Comparison of ENCODE assay signal across 17 cellular contexts in genomic region chr11:44007746-44008501, GRCh38. TPM values are rescaled to one million over a fixed set of nuclear protein-coding genes. Genes with fewer than 3 reads are reported as not detected.
DNase-seq lines count a peak whose midpoint lies in the region; ATAC-seq and TF ChIP-seq lines count a peak whose summit lies in the region.
"Had no signal": no experiment of that assay in that cellular context is flagged by ENCODE, and none has a peak within 500 bp of the region (broad histone marks: within the 10 kb centered on the region; RNA-seq: fewer than 3 reads in every experiment).

No MANE protein-coding gene starts in this region.

- no peaks in the 10 kb centered on the region for H3K79me2 ChIP-seq in mammary epithelial cell (ENCODE audit: insufficient read depth, low read length)

- no peak overlapping the region for H3K27ac Mint-ChIP-seq in Calu3 (ENCODE audit: unreplicated experiment)
- no peak overlapping the region for H3K27ac Mint-ChIP-seq in activated CD8-positive, alpha-beta T cell treated with anti-CD3 and anti-CD28 coated beads for 36 hours
- H3K27ac Mint-ChIP-seq: mesothelial cell of epicardium had no signal

- H2AFZ ChIP-seq in mammary epithelial cell (ENCODE audit: low read depth, low read length), result no peak overlapping the region

- no peak overlapping the region for H3K4me3 Mint-ChIP-seq in Calu3 (ENCODE audit: low read depth, unreplicated experiment)
- H3K4me3 Mint-ChIP-seq in activated CD8-positive, alpha-beta T cell treated with anti-CD3 and anti-CD28 coated beads for 36 hours, result no peak overlapping the region
- H3K4me3 Mint-ChIP-seq: mesothelial cell of epicardium had no signal

- CTCF ChIA-PET in Panc1 (lab: Charles Lee) (no interaction called here), Calu3 (lab: Charles Lee) (no interaction called here), mammary epithelial cell (lab: Charles Lee; ENCODE audit: low non-redundant PET) (no interaction called here)
- CTCF ChIA-PET in activated CD8-positive, alpha-beta T cell treated with anti-CD3 and anti-CD28 coated beads for 36 hours (lab: Charles Lee), result interaction anchor here (1.2 kb wide), 1 partner anchor 59 kb away, joined by 3 read pairs; no protein-coding TSS in a partner anchor

- no peak overlapping the region for H3K27ac ChIP-seq in Panc1 (ENCODE audit: low read length)
- peak overlapping the region in 3 of 4 donors; percentile 17 to 35 (median 31) for H3K27ac ChIP-seq in gastroesophageal sphincter
- peak overlapping the region in 1 of 4 donors; percentile 20 for H3K27ac ChIP-seq in sigmoid colon
- H3K27ac ChIP-seq in mammary epithelial cell (ENCODE audit: insufficient read depth, low read depth, low read length), result no peak overlapping the region
- H3K27ac ChIP-seq: body of pancreas, pancreas had no signal

- H3K9me3 ChIP-seq in Panc1 (ENCODE audit: control insufficient read depth, insufficient read depth, low read depth, low read length) (no peaks in the 10 kb centered on the region), gastroesophageal sphincter (no peaks in the 10 kb centered on the region), sigmoid colon (no peaks in the 10 kb centered on the region), mammary epithelial cell (replicated peaks; ENCODE audit: insufficient read depth, low read length) (no peaks in the 10 kb centered on the region)
- H3K9me3 ChIP-seq: body of pancreas, pancreas, SK-N-SH had no signal

- TF ChIP-seq CTCF in AG10803 (conservative IDR thresholded peaks at IDR 0.05; ENCODE audit: low read length) (no peak), Panc1 (IDR thresholded peaks at IDR 0.05) (no peak), gastroesophageal sphincter (IDR thresholded peaks at IDR 0.05) (no peak), sigmoid colon (IDR thresholded peaks at IDR 0.05) (no peak), Calu3 (IDR thresholded peaks at IDR 0.05; ENCODE audit: unreplicated experiment) (no peak), mammary epithelial cell (conservative IDR thresholded peaks at IDR 0.05 in 1 of 2, IDR thresholded peaks at IDR 0.05 in 1 of 2; ENCODE audit: extremely low read depth in 1 of 2, insufficient read depth in 1 of 2, low read depth in 1 of 2, low read length in 2 of 2) (no peak)
- TF ChIP-seq CTCF in activated CD8-positive, alpha-beta T cell treated with anti-CD3 and anti-CD28 coated beads for 36 hours (IDR thresholded peaks at IDR 0.05), result no peak

- intact Hi-C loops in Panc1 (cut with micrococcal nuclease; ENCODE audit: unreplicated experiment) (no loop called here), sigmoid colon (cut with DNase I) (no loop called here), Calu3 (cut with micrococcal nuclease; ENCODE audit: unreplicated experiment) (no loop called here), mammary epithelial cell (cut with micrococcal nuclease) (no loop called here)
- intact Hi-C loops in activated CD8-positive, alpha-beta T cell treated with anti-CD3 and anti-CD28 coated beads for 36 hours (cut with micrococcal nuclease), result no loop called here

- ATAC-seq in Panc1, result 0 out of 2 replicates have a peak, but pooled peaks have one; percentile 35
- no peak for ATAC-seq in gastroesophageal sphincter
- ATAC-seq in HG03469 (IDR thresholded peaks at IDR 0.05; ENCODE audit: unreplicated experiment), result no peak
- ATAC-seq in activated CD8-positive, alpha-beta T cell treated with anti-CD3 and anti-CD28 coated beads for 36 hours, result no peak
- ATAC-seq: body of pancreas, pancreas had no signal

- no peaks in the 10 kb centered on the region for H3K4me1 ChIP-seq in Panc1 (ENCODE audit: control insufficient read depth, insufficient read depth, low read length)
- no peaks in the 10 kb centered on the region for H3K4me1 ChIP-seq in gastroesophageal sphincter
- H3K4me1 ChIP-seq in sigmoid colon, result no peaks in the 10 kb centered on the region
- no peaks in the 10 kb centered on the region for H3K4me1 ChIP-seq in mammary epithelial cell (ENCODE audit: insufficient read depth, low read length)
- H3K4me1 ChIP-seq: body of pancreas, pancreas had no signal

- peak; percentile 52 for DNase-seq in AG10803 (ENCODE audit: low read depth)
- DNase-seq in Panc1 (ENCODE audit: low read depth, low spot score), result no peak
- peak; percentile 34 for DNase-seq in sigmoid colon
- DNase-seq in Calu3, result no peak
- no peak for DNase-seq in mammary epithelial cell
- no peak for DNase-seq in activated CD8-positive, alpha-beta T cell treated with anti-CD3 and anti-CD28 coated beads for 36 hours
- DNase-seq: activated gamma-delta T cell treated with Interleukin-2 at 50 U/mL for 16 hours; body of pancreas; COR-L47; effector CD4-positive, alpha-beta T cell; NCI-H446; SK-N-SH; stimulated activated CD4-positive, alpha-beta T cell treated with anti-CD3 and anti-CD28 coated beads, Interleukin-12 subunit alpha, Interleukin-12 subunit beta, amount 100 ng/mL, for 4 hours had no signal

- no TSS peak for BruUV-seq in Panc1 (replicated peaks; lab: Mats Ljungman, UMichigan)
- no TSS peak for BruUV-seq in Calu3 (replicated peaks; lab: Mats Ljungman, UMichigan)
- BruUV-seq in mammary epithelial cell (replicated peaks; lab: Mats Ljungman, UMichigan), result no TSS peak

- no peaks in the 10 kb centered on the region for H4K20me1 ChIP-seq in mammary epithelial cell (ENCODE audit: insufficient read depth, low read length)

- no peak for TF ChIP-seq POLR2A in gastroesophageal sphincter (IDR thresholded peaks at IDR 0.05)
- no peak for TF ChIP-seq POLR2A in sigmoid colon (IDR thresholded peaks at IDR 0.05)

- in situ Hi-C loops in Panc1 (cut with HindIII; ENCODE audit: low pct_unique_long_range_greater_than_20kb, low sequenced_read_pairs), result no loop called here
- in situ Hi-C loops in mammary epithelial cell (cut with MboI; ENCODE audit: low sequenced_read_pairs in 2 of 2), result no loop called here

- no peak overlapping the region for H3K4me2 ChIP-seq in mammary epithelial cell (ENCODE audit: insufficient read depth, low read depth, low read length)
- H3K4me2 ChIP-seq: SK-N-SH had no signal

- H3K4me1 Mint-ChIP-seq in Calu3 (ENCODE audit: low read depth, unreplicated experiment), result no peaks in the 10 kb centered on the region
- no peaks in the 10 kb centered on the region for H3K4me1 Mint-ChIP-seq in activated CD8-positive, alpha-beta T cell treated with anti-CD3 and anti-CD28 coated beads for 36 hours (ENCODE audit: low read depth)

- 73 to 80% methylated on average over 3 to 4 of the region's 8 CpGs for WGBS in gastroesophageal sphincter (ENCODE audit: low coverage in 1 of 2), 2 donors
- 88 to 90% methylated on average over 8 of the region's 8 CpGs for WGBS in sigmoid colon, 2 donors
- 25% methylated on average over 5 of the region's 8 CpGs for WGBS in mammary epithelial cell (ENCODE audit: low coverage, missing lambda C conversion rate)

- dilution Hi-C loops in mammary epithelial cell (cut with HindIII; ENCODE audit: low sequenced_read_pairs), result no loop called here

- H3K27me3 ChIP-seq in Panc1 (ENCODE audit: control insufficient read depth, insufficient read depth, low read length) (0 out of 2 replicates have a peak, but pooled peaks cover 4% of the 10 kb centered on the region), gastroesophageal sphincter (no peaks in the 10 kb centered on the region), sigmoid colon (no peaks in the 10 kb centered on the region), mammary epithelial cell (ENCODE audit: insufficient read depth, low read length) (no peaks in the 10 kb centered on the region)
- H3K27me3 ChIP-seq: body of pancreas, pancreas had no signal

- no peaks in the 10 kb centered on the region for H3K9me3 Mint-ChIP-seq in Calu3 (ENCODE audit: low read depth, unreplicated experiment)
- no peaks in the 10 kb centered on the region for H3K9me3 Mint-ChIP-seq in activated CD8-positive, alpha-beta T cell treated with anti-CD3 and anti-CD28 coated beads for 36 hours
- H3K9me3 Mint-ChIP-seq: mesothelial cell of epicardium had no signal

- POLR2A ChIA-PET in Panc1 (lab: Charles Lee), result interaction anchor here (0.6 kb wide), 1 partner anchor 19 kb away, joined by 8 read pairs; no protein-coding TSS in a partner anchor
- POLR2A ChIA-PET in activated CD8-positive, alpha-beta T cell treated with anti-CD3 and anti-CD28 coated beads for 36 hours (lab: Charles Lee), result no interaction called here

- peaks cover 74% of the 10 kb centered on the region for H3K27me3 Mint-ChIP-seq in Calu3 (ENCODE audit: unreplicated experiment)
- no peaks in the 10 kb centered on the region for H3K27me3 Mint-ChIP-seq in activated CD8-positive, alpha-beta T cell treated with anti-CD3 and anti-CD28 coated beads for 36 hours

- no peaks in the 10 kb centered on the region for H3K36me3 Mint-ChIP-seq in Calu3 (ENCODE audit: insufficient read depth, unreplicated experiment)
- no peaks in the 10 kb centered on the region for H3K36me3 Mint-ChIP-seq in activated CD8-positive, alpha-beta T cell treated with anti-CD3 and anti-CD28 coated beads for 36 hours (ENCODE audit: low read depth)
- H3K36me3 Mint-ChIP-seq: mesothelial cell of epicardium had no signal

- no peak overlapping the region for H3K9ac ChIP-seq in mammary epithelial cell (ENCODE audit: insufficient read depth, low read length)
- H3K9ac ChIP-seq: SK-N-SH had no signal

- TF ChIP-seq EP300 in gastroesophageal sphincter (IDR thresholded peaks at IDR 0.05) (no peak), sigmoid colon (IDR thresholded peaks at IDR 0.05) (no peak)

- no peaks in the 10 kb centered on the region for H3K36me3 ChIP-seq in Panc1 (ENCODE audit: control insufficient read depth, insufficient read depth, low read length)
- H3K36me3 ChIP-seq in gastroesophageal sphincter, result no peaks in the 10 kb centered on the region
- H3K36me3 ChIP-seq in sigmoid colon, result no peaks in the 10 kb centered on the region
- no peaks in the 10 kb centered on the region for H3K36me3 ChIP-seq in mammary epithelial cell (ENCODE audit: insufficient read depth, low read length)
- H3K36me3 ChIP-seq: pancreas had no signal

- H3K4me3 ChIP-seq in AG10803 (ENCODE audit: low read length) (no peak overlapping the region), Panc1 (ENCODE audit: low read depth in 2 of 2, low read length in 2 of 2) (no peak overlapping the region), gastroesophageal sphincter (no peak overlapping the region), sigmoid colon (no peak overlapping the region), mammary epithelial cell (replicated peaks in 1 of 3; ENCODE audit: insufficient read depth in 1 of 3, low read depth in 2 of 3, low read length in 3 of 3) (no peak overlapping the region)
- H3K4me3 ChIP-seq: body of pancreas, pancreas had no signal

RNA-seq across cellular contexts. Expression of gene ACCSL, which starts 39.9 kb away (rescaled TPM):
- total RNA-seq in Panc1 (2021; ENCODE audit: unreplicated experiment) (not detected), gastroesophageal sphincter (not detected), sigmoid colon (under 1 TPM in 1 of 4 donors, not detected in 3; 0.27 TPM), Calu3 (2022) (not detected in 2 replicates), mammary epithelial cell (not detected)
- polyA plus RNA-seq in Panc1 (2012; ENCODE audit: insufficient read length), result not detected
- polyA plus RNA-seq in sigmoid colon (not detected), mammary epithelial cell (not detected)
- not detected for polyA minus RNA-seq in mammary epithelial cell
- total RNA-seq in activated CD8-positive, alpha-beta T cell treated with anti-CD3 and anti-CD28 coated beads for 36 hours, result not detected
- total RNA-seq: body of pancreas, mesothelial cell of epicardium, pancreas had no signal
- polyA plus RNA-seq: pancreas, SK-N-SH had no signal

RNA-seq across cellular contexts. Expression of gene ACCS, which starts 58.1 kb away (rescaled TPM):
- total RNA-seq in Panc1 (2021; ENCODE audit: unreplicated experiment) (38.0 TPM), gastroesophageal sphincter (10 to 100 TPM in 3 of 4 donors, 1 to 10 TPM in 1; 4.5 to 26.3 (median 17.3) TPM), sigmoid colon (10 to 100 TPM; 11.4 to 52.6 (median 14.3) TPM), Calu3 (2022) (17.9 and 19.6 TPM in 2 replicates), mammary epithelial cell (10 to 100 TPM in 1 of 2 donors, 1 to 10 TPM in 1; 6.8 to 13.0 TPM)
- polyA plus RNA-seq in Panc1 (2012; ENCODE audit: insufficient read length), result 17.1 TPM
- polyA plus RNA-seq in sigmoid colon (10 to 100 TPM in 1 of 3 donors, 1 to 10 TPM in 2; 1.8 to 10.7 (median 7.9) TPM), mammary epithelial cell (5.0 TPM)
- polyA minus RNA-seq in mammary epithelial cell, result 6.8 TPM
- 1 to 10 TPM; 6.7 to 7.1 TPM for total RNA-seq in activated CD8-positive, alpha-beta T cell treated with anti-CD3 and anti-CD28 coated beads for 36 hours

Comparison
In these comparisons a context has a peak if more than half of its experiments do, and no peak if none do; other contexts are left out.
1. DNase-seq: peak in AG10803 (single experiment) and sigmoid colon (single experiment); none in Panc1 (single experiment), Calu3 (single experiment), mammary epithelial cell (single experiment) and activated CD8-positive, alpha-beta T cell treated with anti-CD3 and anti-CD28 coated beads for 36 hours (single experiment).
2. H3K27ac ChIP-seq: peak in gastroesophageal sphincter (3 of 4); none in Panc1 (single experiment) and mammary epithelial cell (single experiment).